ENCODE assay signal across 20 cellular contexts in genomic region chr18:33837191-33837590, GRCh38.
DNase-seq lines count a peak whose midpoint lies in the region; ATAC-seq and TF ChIP-seq lines count a peak whose summit lies in the region.
"Had no signal": no experiment of that assay in that cellular context is flagged by ENCODE, and none has a peak within 500 bp of the region (broad histone marks: within the 10 kb centered on the region; RNA-seq: fewer than 3 reads in every experiment).

No MANE protein-coding gene starts in this region.

- H3K4me3 Mint-ChIP-seq in WTC11: peak overlapping the region; percentile 7
- no peak overlapping the region for H3K4me3 Mint-ChIP-seq in neural progenitor cell
- H3K4me3 Mint-ChIP-seq in type B pancreatic cell: no peak overlapping the region

- H3K4me2 ChIP-seq in neural progenitor cell: no peak overlapping the region
- H3K4me2 ChIP-seq: BLaER1 treated with 17β-estradiol and CSF1 and Interleukin-3, amounts not matched to agents 10 nM and 100 nM had no signal

- no peak overlapping the region for H3K4me3 ChIP-seq in neural progenitor cell
- H3K4me3 ChIP-seq: BLaER1 treated with 17β-estradiol and CSF1 and Interleukin-3, amounts not matched to agents 10 nM and 100 nM; GM23248; SJSA1 had no signal

- H3K36me3 Mint-ChIP-seq in WTC11: peaks cover 3% of the 10 kb centered on the region; the same call in 1 of the 2 replicates
- H3K36me3 Mint-ChIP-seq in neural progenitor cell: no peaks in the 10 kb centered on the region
- no peaks in the 10 kb centered on the region for H3K36me3 Mint-ChIP-seq in type B pancreatic cell

- no peak overlapping the region for H3K27ac ChIP-seq in neural progenitor cell
- H3K27ac ChIP-seq: BLaER1 treated with 17β-estradiol and CSF1 and Interleukin-3, amounts not matched to agents 10 nM and 100 nM; GM23248; HL-60; SJSA1 had no signal

- H4K20me1 ChIP-seq in neural progenitor cell (ENCODE audit: low read depth): no peaks in the 10 kb centered on the region
- H4K20me1 ChIP-seq: BLaER1 treated with 17β-estradiol and CSF1 and Interleukin-3, amounts not matched to agents 10 nM and 100 nM had no signal

- peaks cover 3% of the 10 kb centered on the region for H3K27me3 Mint-ChIP-seq in WTC11 (ENCODE audit: low read depth)
- peaks cover 2% of the 10 kb centered on the region for H3K27me3 Mint-ChIP-seq in neural progenitor cell (ENCODE audit: insufficient read depth, low read depth)
- H3K27me3 Mint-ChIP-seq in type B pancreatic cell: no peaks in the 10 kb centered on the region

- H3K9me3 ChIP-seq in neural progenitor cell (ENCODE audit: low read depth): no peaks in the 10 kb centered on the region
- H3K9me3 ChIP-seq: SJSA1 had no signal

- H3K4me1 ChIP-seq in neural progenitor cell: peaks cover 8% of the 10 kb centered on the region
- H3K4me1 ChIP-seq: SJSA1 had no signal

- no peak overlapping the region for H3K9ac ChIP-seq in neural progenitor cell
- H3K9ac ChIP-seq: BLaER1 treated with 17β-estradiol and CSF1 and Interleukin-3, amounts not matched to agents 10 nM and 100 nM; GM23248 had no signal

- H3F3A ChIP-seq in neural progenitor cell (ENCODE audit: low read depth): no peaks in the 10 kb centered on the region

- H3K27me3 ChIP-seq in neural progenitor cell: no peaks in the 10 kb centered on the region
- H3K27me3 ChIP-seq: BLaER1 treated with 17β-estradiol and CSF1 and Interleukin-3, amounts not matched to agents 10 nM and 100 nM; SJSA1 had no signal

- POLR2A ChIA-PET in WTC11 (lab: Charles Lee): interaction anchor here (0.6 kb wide), 1 partner anchor 191 kb away, joined by 3 read pairs; no protein-coding TSS in a partner anchor

- H3K79me2 ChIP-seq in neural progenitor cell (ENCODE audit: low read depth): no peaks in the 10 kb centered on the region

- H3K4me1 Mint-ChIP-seq in WTC11: peaks cover 67% of the 10 kb centered on the region
- H3K4me1 Mint-ChIP-seq in neural progenitor cell: peaks cover 2% of the 10 kb centered on the region
- H3K4me1 Mint-ChIP-seq in type B pancreatic cell (ENCODE audit: unreplicated experiment): peaks cover 12% of the 10 kb centered on the region

- H2AFZ ChIP-seq in neural progenitor cell (replicated peaks): no peak overlapping the region
- H2AFZ ChIP-seq: GM23248 had no signal

- peak in 2 of 3 experiments; percentile 25 to 53 for DNase-seq in NCI-H1417 (lab: John Stamatoyannopoulos, UW)
- no peak for DNase-seq in NCI-H1417 treated with DMSO at 0.1 percent for 48 hours (lab: John Stamatoyannopoulos, UW)
- DNase-seq in NCI-H345 (lab: John Stamatoyannopoulos, UW): peak; percentile 80
- no peak for DNase-seq in WTC11 (ENCODE audit: low spot score)
- peak; percentile 10 for DNase-seq in neural progenitor cell (ENCODE audit: low spot score)
- DNase-seq in type B pancreatic cell (ENCODE audit: extremely low spot score, unreplicated experiment): no peak
- DNase-seq in NCI-H1694 treated with DMSO at 0.1 percent for 48 hours (lab: John Stamatoyannopoulos, UW): no peak
- DNase-seq: 8988T; DND-41; GF-D8; GM23248; KBM-7; NCI-H2171; NCI-H524; NK-92 treated with Interleukin-12 subunit alpha and Interleukin-12 subunit beta, amount 100 ng/mL, for 24 hours; PC-3 had no signal

- H3K9me3 Mint-ChIP-seq in WTC11 (peaks cover 3% of the 10 kb centered on the region), neural progenitor cell (peaks cover 6% of the 10 kb centered on the region), type B pancreatic cell (peaks cover 15% of the 10 kb centered on the region)

- TF ChIP-seq CTCF in WTC11 (IDR thresholded peaks at IDR 0.05): no peak
- no peak for TF ChIP-seq CTCF in neural progenitor cell (IDR thresholded peaks at IDR 0.05)
- TF ChIP-seq CTCF in type B pancreatic cell (conservative IDR thresholded peaks at IDR 0.05): no peak

- ATAC-seq in WTC11 (peak; percentile 50), GM19452 (IDR thresholded peaks at IDR 0.05; ENCODE audit: unreplicated experiment) (no peak)
- ATAC-seq: PC-3 had no signal

- CTCF ChIA-PET in WTC11 (lab: Charles Lee): interaction anchor here (0.6 to 1.7 kb wide), 6 partner anchors 80 to 859 kb away, joined by 3 to 6 read pairs (median 4); partner anchors contain the start of gene NOL4

- H3K27ac Mint-ChIP-seq in WTC11 (no peak overlapping the region), neural progenitor cell (no peak overlapping the region), type B pancreatic cell (no peak overlapping the region)

- no peaks in the 10 kb centered on the region for H3K36me3 ChIP-seq in neural progenitor cell
- H3K36me3 ChIP-seq: BLaER1 treated with 17β-estradiol and CSF1 and Interleukin-3, amounts not matched to agents 10 nM and 100 nM; SJSA1 had no signal

TF ChIP-seq in WTC11, 78 proteins besides CTCF, POLR2A, EP300 and RAD21 (continues in another document):
- TF ChIP-seq CDX4 (CRISPR knock-in tag; IDR thresholded peaks at IDR 0.05; ENCODE audit: borderline replicate concordance) (no peak), ATF6 (CRISPR knock-in tag; IDR thresholded peaks at IDR 0.05) (no peak), STAT6 (CRISPR knock-in tag; conservative IDR thresholded peaks at IDR 0.05; ENCODE audit: low read depth) (no peak), GABPB1 (CRISPR knock-in tag; IDR thresholded peaks at IDR 0.05) (no peak)
- TF ChIP-seq, protein P1, sequence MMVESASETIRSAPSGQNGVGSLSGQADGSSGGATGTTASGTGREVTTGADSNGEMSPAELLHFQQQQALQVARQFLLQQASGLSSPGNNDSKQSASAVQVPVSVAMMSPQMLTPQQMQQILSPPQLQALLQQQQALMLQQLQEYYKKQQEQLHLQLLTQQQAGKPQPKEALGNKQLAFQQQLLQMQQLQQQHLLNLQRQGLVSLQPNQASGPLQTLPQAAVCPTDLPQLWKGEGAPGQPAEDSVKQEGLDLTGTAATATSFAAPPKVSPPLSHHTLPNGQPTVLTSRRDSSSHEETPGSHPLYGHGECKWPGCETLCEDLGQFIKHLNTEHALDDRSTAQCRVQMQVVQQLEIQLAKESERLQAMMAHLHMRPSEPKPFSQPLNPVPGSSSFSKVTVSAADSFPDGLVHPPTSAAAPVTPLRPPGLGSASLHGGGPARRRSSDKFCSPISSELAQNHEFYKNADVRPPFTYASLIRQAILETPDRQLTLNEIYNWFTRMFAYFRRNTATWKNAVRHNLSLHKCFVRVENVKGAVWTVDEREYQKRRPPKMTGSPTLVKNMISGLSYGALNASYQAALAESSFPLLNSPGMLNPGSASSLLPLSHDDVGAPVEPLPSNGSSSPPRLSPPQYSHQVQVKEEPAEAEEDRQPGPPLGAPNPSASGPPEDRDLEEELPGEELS (CRISPR knock-in tag; IDR thresholded peaks at IDR 0.05): no peak

Comparison
In these comparisons a context has a peak if more than half of its experiments do, and no peak if none do; other contexts are left out.
1. DNase-seq: peak in NCI-H1417 (2 of 3), NCI-H345 (single experiment) and neural progenitor cell (single experiment); none in NCI-H1417 treated with DMSO at 0.1 percent for 48 hours (single experiment), WTC11 (single experiment), type B pancreatic cell (single experiment) and NCI-H1694 treated with DMSO at 0.1 percent for 48 hours (single experiment).